ENCODE assay signal across 2 cellular contexts in the genomic region with DNA sequence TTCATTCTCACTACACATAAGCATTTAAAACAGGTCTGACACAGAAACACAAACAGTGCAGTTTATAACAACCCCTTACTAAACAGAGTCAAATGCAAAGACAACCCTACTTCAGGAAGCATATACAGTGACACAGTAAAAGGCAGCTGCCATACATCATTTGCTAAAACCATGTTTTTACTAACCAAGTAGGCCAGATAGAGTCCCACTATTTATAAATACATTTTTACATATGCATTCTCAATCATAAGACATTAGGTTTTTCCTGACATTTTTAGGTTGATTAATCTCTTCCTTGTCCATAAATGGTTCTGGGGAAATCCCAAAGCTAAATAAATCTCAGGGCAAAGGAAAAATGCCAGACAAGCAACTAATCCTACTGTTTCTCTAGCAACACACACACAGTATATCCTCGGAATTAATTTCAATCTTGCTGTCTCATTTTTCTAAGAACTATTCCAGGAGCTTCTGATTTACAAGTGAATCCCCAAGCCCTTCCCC.
TF ChIP-seq lines count a peak whose summit lies in the region.

No MANE protein-coding gene starts in this region.

TF ChIP-seq in SK-N-SH treated with all-trans-retinoic acid at 6 μM for 48 hours, 23 proteins besides CTCF, POLR2A, EP300 and RAD21 (continued from another document):
- TF ChIP-seq, protein P1, sequence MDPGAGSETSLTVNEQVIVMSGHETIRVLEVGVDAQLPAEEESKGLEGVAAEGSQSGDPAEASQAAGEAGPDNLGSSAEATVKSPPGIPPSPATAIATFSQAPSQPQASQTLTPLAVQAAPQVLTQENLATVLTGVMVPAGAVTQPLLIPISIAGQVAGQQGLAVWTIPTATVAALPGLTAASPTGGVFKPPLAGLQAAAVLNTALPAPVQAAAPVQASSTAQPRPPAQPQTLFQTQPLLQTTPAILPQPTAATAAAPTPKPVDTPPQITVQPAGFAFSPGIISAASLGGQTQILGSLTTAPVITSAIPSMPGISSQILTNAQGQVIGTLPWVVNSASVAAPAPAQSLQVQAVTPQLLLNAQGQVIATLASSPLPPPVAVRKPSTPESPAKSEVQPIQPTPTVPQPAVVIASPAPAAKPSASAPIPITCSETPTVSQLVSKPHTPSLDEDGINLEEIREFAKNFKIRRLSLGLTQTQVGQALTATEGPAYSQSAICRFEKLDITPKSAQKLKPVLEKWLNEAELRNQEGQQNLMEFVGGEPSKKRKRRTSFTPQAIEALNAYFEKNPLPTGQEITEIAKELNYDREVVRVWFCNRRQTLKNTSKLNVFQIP (CRISPR knock-in tag; IDR thresholded peaks at IDR 0.05; ENCODE audit: borderline replicate concordance, low read depth), result no peak
- TF ChIP-seq GLIS3 (CRISPR knock-in tag; IDR thresholded peaks at IDR 0.05), result no peak
- TF ChIP-seq PPARA (CRISPR knock-in tag; IDR thresholded peaks at IDR 0.05; ENCODE audit: borderline replicate concordance), result no peak
- no peak for TF ChIP-seq ESRRG (CRISPR knock-in tag; IDR thresholded peaks at IDR 0.05)
- TF ChIP-seq RARB (CRISPR knock-in tag; IDR thresholded peaks at IDR 0.05), result no peak

TF ChIP-seq in SK-N-SH, 30 proteins besides CTCF, POLR2A, EP300 and RAD21 (continued from another document):
- TF ChIP-seq SMC3 (IDR thresholded peaks at IDR 0.05; ENCODE audit: low read depth, low read length) (no peak), GATA2 (CRISPR knock-in tag; IDR thresholded peaks at IDR 0.05) (no peak), JUND (IDR thresholded peaks at IDR 0.05) (no peak), RXRA (IDR thresholded peaks at IDR 0.05; ENCODE audit: borderline replicate concordance, low read depth) (no peak), RFX5 (IDR thresholded peaks at IDR 0.05; ENCODE audit: low read length) (no peak), MXI1 (IDR thresholded peaks at IDR 0.05; ENCODE audit: low read depth, low read length) (no peak), EZH2phosphoT487 (IDR thresholded peaks at IDR 0.05; ENCODE audit: borderline replicate concordance, low read depth) (no peak)
